In the genomic region with DNA sequence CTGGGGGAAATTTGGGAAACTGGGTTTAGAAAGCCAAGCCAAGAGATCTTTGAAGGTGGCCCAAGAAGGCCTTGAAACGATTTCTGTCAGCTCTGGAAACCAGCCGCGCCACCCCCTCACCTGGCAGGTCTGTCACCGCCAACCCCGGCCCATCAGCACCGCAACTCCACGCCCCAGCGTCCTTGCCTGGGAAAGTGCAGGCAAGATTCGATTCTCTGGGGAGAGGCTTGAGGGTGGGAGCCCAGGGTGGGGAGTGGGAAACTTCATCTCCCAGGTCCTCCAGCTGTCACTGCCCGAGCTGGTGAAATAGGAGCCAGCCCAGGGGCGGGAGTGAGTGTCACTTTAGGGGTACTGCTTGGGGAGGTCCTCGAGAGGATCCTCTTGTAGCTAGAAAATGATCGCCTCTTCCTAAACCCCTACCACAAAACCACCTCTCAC, we compare ENCODE assay signal across 7 cellular contexts. TPM values are rescaled to one million over a fixed set of nuclear protein-coding genes. Genes with fewer than 3 reads are reported as not detected.
DNase-seq lines count a peak whose midpoint lies in the region; ATAC-seq lines count a peak whose summit lies in the region.

No MANE protein-coding gene starts in this region.

- peak overlapping the region; percentile 67 to 89 for H3K4me3 Mint-ChIP-seq in activated T-cell treated with anti-CD3 and anti-CD28 coated beads, Interleukin-2, amount 50 U/mL, for 72 hours

- H3K4me1 ChIP-seq in iPS-18a (ENCODE audit: control insufficient read depth, low read depth, low read length): peaks cover 17% of the 10 kb centered on the region
- H3K4me1 ChIP-seq in stomach smooth muscle (ENCODE audit: control insufficient read depth, insufficient read depth, low read length): peaks cover 7% of the 10 kb centered on the region

- H3K9me3 Mint-ChIP-seq in activated T-cell treated with anti-CD3 and anti-CD28 coated beads, Interleukin-2, amount 50 U/mL, for 72 hours: no peaks in the 10 kb centered on the region

- no peaks in the 10 kb centered on the region for H3K36me3 Mint-ChIP-seq in activated T-cell treated with anti-CD3 and anti-CD28 coated beads, Interleukin-2, amount 50 U/mL, for 72 hours (ENCODE audit: insufficient read depth in 2 of 2)

- H3K9me3 ChIP-seq in iPS-18a (ENCODE audit: control insufficient read depth, low read depth, low read length) (no peaks in the 10 kb centered on the region), stomach smooth muscle (ENCODE audit: control insufficient read depth in 2 of 2, low read length in 2 of 2) (no peaks in the 10 kb centered on the region)

- H3K4me3 ChIP-seq in iPS-18a (ENCODE audit: low read length) (peak overlapping the region; percentile 32), stomach smooth muscle (ENCODE audit: low read length in 2 of 2) (peak overlapping the region; percentile 46 to 66)

- H3K36me3 ChIP-seq in iPS-18a (ENCODE audit: control insufficient read depth, low read depth, low read length) (no peaks in the 10 kb centered on the region), stomach smooth muscle (ENCODE audit: control insufficient read depth in 2 of 2, insufficient read depth in 2 of 2, low read length in 2 of 2) (peaks cover 9 to 10% of the 10 kb centered on the region in 2 donors)

- no peak overlapping the region for H3K27ac Mint-ChIP-seq in activated T-cell treated with anti-CD3 and anti-CD28 coated beads, Interleukin-2, amount 50 U/mL, for 72 hours

- H3K27me3 Mint-ChIP-seq in activated T-cell treated with anti-CD3 and anti-CD28 coated beads, Interleukin-2, amount 50 U/mL, for 72 hours (ENCODE audit: low read depth): no peaks in the 10 kb centered on the region

- DNase-seq in activated T-cell treated with anti-CD3 and anti-CD28 coated beads, Interleukin-2, amount 50 U/mL, for 72 hours: peak in 1 of 2 donors; percentile 32
- no peak for DNase-seq in HK-2 (ENCODE audit: unreplicated experiment)
- DNase-seq in pons (ENCODE audit: low spot score): no peak

- no peak overlapping the region for H3K9ac ChIP-seq in iPS-18a (ENCODE audit: low read length)
- H3K9ac ChIP-seq in stomach smooth muscle (ENCODE audit: low read length in 2 of 2): peak overlapping the region in 1 of 2 donors; percentile 53

- peaks cover 73% of the 10 kb centered on the region for H3K27me3 ChIP-seq in iPS-18a (ENCODE audit: control insufficient read depth, insufficient read depth, low read length)
- no peaks in the 10 kb centered on the region for H3K27me3 ChIP-seq in stomach smooth muscle (ENCODE audit: control insufficient read depth in 1 of 2, insufficient read depth in 2 of 2, low read length in 2 of 2)

- H3K4me1 Mint-ChIP-seq in activated T-cell treated with anti-CD3 and anti-CD28 coated beads, Interleukin-2, amount 50 U/mL, for 72 hours (ENCODE audit: low read depth): peaks cover 5% of the 10 kb centered on the region

- no peak overlapping the region for H3K27ac ChIP-seq in iPS-18a (ENCODE audit: low read length)
- no peak overlapping the region for H3K27ac ChIP-seq in stomach smooth muscle (ENCODE audit: low read length)

- ATAC-seq in GM19463 (IDR thresholded peaks at IDR 0.05; ENCODE audit: unreplicated experiment) (peak; percentile 10), HG03159 (IDR thresholded peaks at IDR 0.05; ENCODE audit: unreplicated experiment) (peak; percentile 26)
- ATAC-seq in activated T-cell treated with anti-CD3 and anti-CD28 coated beads, Interleukin-2, amount 50 U/mL, for 72 hours (replicated peaks in 1 of 2): peak; percentile 46 to 48

RNA-seq across cellular contexts. Expression of a gene that starts 2.2 kb away (rescaled TPM):
- under 1 TPM; 0.37 to 0.53 TPM for total RNA-seq in activated T-cell treated with anti-CD3 and anti-CD28 coated beads, Interleukin-2, amount 50 U/mL, for 72 hours
